In genomic region chr13:112713517-112714253, GRCh38 we compare ENCODE assay signal across 13 cellular contexts. TPM values are rescaled to one million over a fixed set of nuclear protein-coding genes. Genes with fewer than 3 reads are reported as not detected.
DNase-seq lines count a peak whose midpoint lies in the region; ATAC-seq, FAIRE-seq and TF ChIP-seq lines count a peak whose summit lies in the region.
"Had no signal": no experiment of that assay in that cellular context is flagged by ENCODE, and none has a peak within 500 bp of the region (broad histone marks: within the 10 kb centered on the region; RNA-seq: fewer than 3 reads in every experiment).

No MANE protein-coding gene starts in this region.

- H3K4me1 ChIP-seq in Peyer's patch (peaks cover 0 to 19% (median 4%) of the 10 kb centered on the region in 4 donors), endodermal cell (ENCODE audit: control insufficient read depth, insufficient read depth, low read length) (peaks cover 24% of the 10 kb centered on the region), lung (ENCODE audit: control insufficient read depth in 2 of 2, insufficient read depth in 2 of 2, low read length in 2 of 2) (peaks cover 17 to 41% of the 10 kb centered on the region in 2 donors), testis (peaks cover 36% of the 10 kb centered on the region), adrenal gland (replicated peaks in 1 of 2) (peaks cover 12 to 20% of the 10 kb centered on the region in 2 donors)

- H3K9ac ChIP-seq in endodermal cell (ENCODE audit: extremely low read depth, low read length, poor library complexity, severe bottlenecking) = no peak overlapping the region

- 85 to 91% methylated on average over 9 to 16 of the region's 16 CpGs for WGBS in endodermal cell (ENCODE audit: insufficient coverage in 1 of 2, insufficient read length in 1 of 2), 2 experiments
- WGBS in lung, 2 donors = 67 to 79% methylated on average over 16 of the region's 16 CpGs
- 58 to 72% methylated on average over 16 of the region's 16 CpGs for WGBS in testis, 2 donors
- WGBS in adrenal gland, 4 donors = 72 to 81% (median 75%) methylated on average over 13 to 16 of the region's 16 CpGs

- intact Hi-C loops in testis (cut with DNase I; ENCODE audit: low total_unique reads) (no loop called here), adrenal gland (cut with DNase I) (no loop called here)

- peaks cover 6% of the 10 kb centered on the region for H3K9me3 Mint-ChIP-seq in endodermal cell

- peaks cover 71% of the 10 kb centered on the region for H3K4me1 Mint-ChIP-seq in endodermal cell

- H3K9me3 ChIP-seq in Peyer's patch (no peaks in the 10 kb centered on the region), endodermal cell (ENCODE audit: control insufficient read depth, low read length) (no peaks in the 10 kb centered on the region), lung (ENCODE audit: control insufficient read depth in 2 of 2, insufficient read depth in 1 of 2, low read length in 1 of 2) (peaks cover 0 to 3% of the 10 kb centered on the region in 2 donors), testis (no peaks in the 10 kb centered on the region), adrenal gland (replicated peaks in 1 of 3) (no peaks in the 10 kb centered on the region)

- H3K27ac ChIP-seq in Peyer's patch (no peak overlapping the region), endodermal cell (ENCODE audit: low read depth, low read length) (no peak overlapping the region), lung (ENCODE audit: low read depth in 1 of 2, low read length in 1 of 2) (peak overlapping the region; percentile 24 to 49), testis (no peak overlapping the region), adrenal gland (peak overlapping the region in 2 of 5 donors; percentile 14 to 44)

- no peaks in the 10 kb centered on the region for H3K27me3 Mint-ChIP-seq in endodermal cell (ENCODE audit: insufficient read depth)
- H3K27me3 Mint-ChIP-seq: activated naive CD8-positive, alpha-beta T cell; naive thymus-derived CD4-positive, alpha-beta T cell had no signal

- ATAC-seq in lung (ENCODE audit: insufficient read depth, low FRiP score) = no peak
- ATAC-seq: left lobe of liver; naive thymus-derived CD4-positive, alpha-beta T cell had no signal

- no peaks in the 10 kb centered on the region for H3K27me3 ChIP-seq in Peyer's patch
- H3K27me3 ChIP-seq in endodermal cell (ENCODE audit: control insufficient read depth, insufficient read depth, low read length, poor library complexity, severe bottlenecking) = no peaks in the 10 kb centered on the region
- H3K27me3 ChIP-seq in lung (ENCODE audit: control insufficient read depth, insufficient read depth) = no peaks in the 10 kb centered on the region
- H3K27me3 ChIP-seq in testis = no peaks in the 10 kb centered on the region
- H3K27me3 ChIP-seq in adrenal gland = no peaks in the 10 kb centered on the region
- H3K27me3 ChIP-seq: dorsolateral prefrontal cortex had no signal

- peaks cover 14% of the 10 kb centered on the region for H3K36me3 Mint-ChIP-seq in endodermal cell (ENCODE audit: low read depth)

- H3K27ac Mint-ChIP-seq in endodermal cell = peak overlapping the region; percentile 85
- H3K27ac Mint-ChIP-seq: activated naive CD8-positive, alpha-beta T cell had no signal

- no peak for FAIRE-seq in D721Med (lab: Jason Lieb, UNC)

- TF ChIP-seq CTCF in Peyer's patch (IDR thresholded peaks at IDR 0.05) (no peak), endodermal cell (conservative IDR thresholded peaks at IDR 0.05) (no peak), lung (IDR thresholded peaks at IDR 0.05; ENCODE audit: control extremely low read depth, extremely low read depth) (no peak), testis (IDR thresholded peaks at IDR 0.05) (no peak), adrenal gland (IDR thresholded peaks at IDR 0.05) (no peak), D721Med (IDR thresholded peaks at IDR 0.05; ENCODE audit: insufficient read depth, missing control alignments) (no peak)

- H3K36me3 ChIP-seq in Peyer's patch (no peaks in the 10 kb centered on the region), endodermal cell (ENCODE audit: control insufficient read depth, insufficient read depth, low read length) (peaks cover under 1% of the 10 kb centered on the region), lung (ENCODE audit: control insufficient read depth in 2 of 2, insufficient read depth in 2 of 2, low read length in 2 of 2) (peaks cover 0 to 2% of the 10 kb centered on the region in 2 donors), testis (ENCODE audit: low read depth, missing control alignments) (no peaks in the 10 kb centered on the region), adrenal gland (replicated peaks in 1 of 2) (no peaks in the 10 kb centered on the region)

- DNase-seq in Peyer's patch (peak in 2 of 3 donors; percentile 19 to 34), endodermal cell (no peak), lung (ENCODE audit: low spot score) (no peak), testis (peak; percentile 56), adrenal gland (no peak), NCI-H69 (lab: John Stamatoyannopoulos, UW) (no peak), D721Med (ENCODE audit: insufficient read length, low spot score) (no peak)
- DNase-seq: naive thymus-derived CD4-positive, alpha-beta T cell; NCI-H146; NCI-H446 had no signal

- no peak for TF ChIP-seq POLR2A in Peyer's patch (IDR thresholded peaks at IDR 0.05)
- TF ChIP-seq POLR2A in testis (IDR thresholded peaks at IDR 0.05) = no peak
- TF ChIP-seq POLR2A in adrenal gland (IDR thresholded peaks at IDR 0.05) = no peak

- no peak overlapping the region for H3K4me3 ChIP-seq in Peyer's patch
- H3K4me3 ChIP-seq in endodermal cell (ENCODE audit: low read length) = no peak overlapping the region
- no peak overlapping the region for H3K4me3 ChIP-seq in lung
- H3K4me3 ChIP-seq in testis = no peak overlapping the region
- H3K4me3 ChIP-seq in adrenal gland = no peak overlapping the region
- H3K4me3 ChIP-seq: dorsolateral prefrontal cortex had no signal

- peak overlapping the region; percentile 16 for H3K4me3 Mint-ChIP-seq in endodermal cell
- H3K4me3 Mint-ChIP-seq: activated naive CD8-positive, alpha-beta T cell; naive thymus-derived CD4-positive, alpha-beta T cell had no signal

RNA-seq across cellular contexts. Expression of gene ATP11A, which starts 23.8 kb away (rescaled TPM):
- total RNA-seq in Peyer's patch (10 to 100 TPM; 33.1 to 64.2 (median 53.7) TPM), endodermal cell (100 to 1,000 TPM; 122 to 140 TPM), lung (100 to 1,000 TPM; 262 to 317 TPM), testis (100 to 1,000 TPM; 112 to 122 TPM), adrenal gland (10 to 100 TPM; 25.6 to 94.1 (median 44.8) TPM)
- 32.6 TPM for polyA plus RNA-seq in endodermal cell (2013, experiment 1 of 2)
- 30.0 TPM for polyA plus RNA-seq in endodermal cell (2013, experiment 2 of 2)
- polyA plus RNA-seq in lung (10 to 100 TPM; 46.3 to 62.9 TPM), testis (ENCODE audit: insufficient read depth, low read depth, low replicate concordance) (34.4 TPM), adrenal gland (10 to 100 TPM in 2 of 3 donors, 1 to 10 TPM in 1; 6.0 to 24.7 (median 11.4) TPM)

Comparison
In these comparisons a context has a peak if more than half of its experiments do, and no peak if none do; other contexts are left out.
1. DNase-seq: peak in Peyer's patch (2 of 3) and testis (single experiment); none in endodermal cell (single experiment), lung (single experiment), adrenal gland (0 of 7), NCI-H69 (single experiment) and D721Med (single experiment).
2. H3K27ac ChIP-seq: peak in lung (2 of 2); none in Peyer's patch (0 of 4), endodermal cell (single experiment) and testis (0 of 2).